1 cellular context compared by ENCODE assay signal in the genomic region with DNA sequence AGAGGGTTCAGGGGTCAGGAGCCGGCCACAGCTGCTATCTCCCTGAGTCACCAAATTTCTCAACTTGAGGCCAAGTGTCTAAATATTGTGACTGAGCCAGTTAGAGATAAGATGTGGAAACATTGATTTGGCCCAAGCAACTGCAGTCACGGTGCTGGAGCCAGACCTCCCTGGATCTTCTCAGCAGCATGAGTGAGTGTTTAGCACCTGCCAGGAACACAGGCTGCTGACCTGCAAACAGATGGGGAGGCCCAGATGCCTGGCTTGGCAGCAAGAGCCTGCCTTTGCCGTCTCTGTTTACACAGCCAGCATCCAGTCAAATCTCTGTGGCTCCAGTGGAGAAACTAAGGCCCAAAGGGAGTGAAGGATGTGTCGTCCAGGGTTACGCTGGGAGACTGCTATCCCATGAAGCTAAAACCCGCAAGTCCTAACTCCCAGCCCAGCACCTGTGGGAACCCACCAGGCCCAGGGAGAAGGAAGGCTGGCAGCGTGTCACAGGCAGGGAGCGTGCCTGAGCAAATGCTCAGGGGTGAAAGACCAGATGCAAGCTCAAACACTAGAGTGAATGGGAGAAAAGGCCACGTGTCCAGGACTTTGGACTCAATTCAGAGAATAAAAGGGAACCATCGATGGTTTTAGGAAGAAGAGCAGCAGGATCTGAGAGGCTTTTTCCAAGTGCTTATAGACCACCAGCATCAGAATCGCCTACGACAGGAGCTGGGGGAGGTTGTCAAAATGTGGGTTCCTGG.
A peak's percentile ranks its signal among the peaks of the same experiment; 100 is the strongest.
TF ChIP-seq lines count a peak whose summit lies in the region.

No MANE protein-coding gene starts in this region.

TF ChIP-seq in HepG2, 621 proteins besides CTCF, POLR2A, EP300 and RAD21 (continued from another document and continues in another):
- TF ChIP-seq, protein P1, sequence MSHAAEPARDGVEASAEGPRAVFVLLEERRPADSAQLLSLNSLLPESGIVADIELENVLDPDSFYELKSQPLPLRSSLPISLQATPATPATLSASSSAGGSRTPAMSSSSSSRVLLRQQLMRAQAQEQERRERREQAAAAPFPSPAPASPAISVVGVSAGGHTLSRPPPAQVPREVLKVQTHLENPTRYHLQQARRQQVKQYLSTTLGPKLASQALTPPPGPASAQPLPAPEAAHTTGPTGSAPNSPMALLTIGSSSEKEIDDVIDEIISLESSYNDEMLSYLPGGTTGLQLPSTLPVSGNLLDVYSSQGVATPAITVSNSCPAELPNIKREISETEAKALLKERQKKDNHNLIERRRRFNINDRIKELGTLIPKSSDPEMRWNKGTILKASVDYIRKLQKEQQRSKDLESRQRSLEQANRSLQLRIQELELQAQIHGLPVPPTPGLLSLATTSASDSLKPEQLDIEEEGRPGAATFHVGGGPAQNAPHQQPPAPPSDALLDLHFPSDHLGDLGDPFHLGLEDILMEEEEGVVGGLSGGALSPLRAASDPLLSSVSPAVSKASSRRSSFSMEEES (CRISPR knock-in tag; IDR thresholded peaks at IDR 0.05), result peak; percentile 89
- peak; percentile 83; the same call in 1 of the 2 replicates for TF ChIP-seq SMYD3 (CRISPR knock-in tag; IDR thresholded peaks at IDR 0.05)
- TF ChIP-seq, protein P2, sequence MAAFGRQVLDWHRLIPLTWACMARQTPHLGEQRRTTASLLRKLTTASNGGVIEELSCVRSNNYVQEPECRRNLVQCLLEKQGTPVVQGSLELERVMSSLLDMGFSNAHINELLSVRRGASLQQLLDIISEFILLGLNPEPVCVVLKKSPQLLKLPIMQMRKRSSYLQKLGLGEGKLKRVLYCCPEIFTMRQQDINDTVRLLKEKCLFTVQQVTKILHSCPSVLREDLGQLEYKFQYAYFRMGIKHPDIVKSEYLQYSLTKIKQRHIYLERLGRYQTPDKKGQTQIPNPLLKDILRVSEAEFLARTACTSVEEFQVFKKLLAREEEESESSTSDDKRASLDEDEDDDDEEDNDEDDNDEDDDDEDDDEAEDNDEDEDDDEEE (CRISPR knock-in tag; IDR thresholded peaks at IDR 0.05), result peak; percentile 64; the same call in 1 of the 2 replicates
- TF ChIP-seq, protein P3, sequence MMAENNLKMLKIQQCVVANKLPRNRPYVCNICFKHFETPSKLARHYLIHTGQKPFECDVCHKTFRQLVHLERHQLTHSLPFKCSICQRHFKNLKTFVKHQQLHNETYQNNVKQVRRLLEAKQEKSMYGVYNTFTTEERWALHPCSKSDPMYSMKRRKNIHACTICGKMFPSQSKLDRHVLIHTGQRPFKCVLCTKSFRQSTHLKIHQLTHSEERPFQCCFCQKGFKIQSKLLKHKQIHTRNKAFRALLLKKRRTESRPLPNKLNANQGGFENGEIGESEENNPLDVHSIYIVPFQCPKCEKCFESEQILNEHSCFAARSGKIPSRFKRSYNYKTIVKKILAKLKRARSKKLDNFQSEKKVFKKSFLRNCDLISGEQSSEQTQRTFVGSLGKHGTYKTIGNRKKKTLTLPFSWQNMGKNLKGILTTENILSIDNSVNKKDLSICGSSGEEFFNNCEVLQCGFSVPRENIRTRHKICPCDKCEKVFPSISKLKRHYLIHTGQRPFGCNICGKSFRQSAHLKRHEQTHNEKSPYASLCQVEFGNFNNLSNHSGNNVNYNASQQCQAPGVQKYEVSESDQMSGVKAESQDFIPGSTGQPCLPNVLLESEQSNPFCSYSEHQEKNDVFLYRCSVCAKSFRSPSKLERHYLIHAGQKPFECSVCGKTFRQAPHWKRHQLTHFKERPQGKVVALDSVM (CRISPR knock-in tag; IDR thresholded peaks at IDR 0.05), result peak; percentile 58
- peak; percentile 93 for TF ChIP-seq ZIK1 (CRISPR knock-in tag; IDR thresholded peaks at IDR 0.05; ENCODE audit: borderline replicate concordance, low read depth)
- TF ChIP-seq, protein P4, sequence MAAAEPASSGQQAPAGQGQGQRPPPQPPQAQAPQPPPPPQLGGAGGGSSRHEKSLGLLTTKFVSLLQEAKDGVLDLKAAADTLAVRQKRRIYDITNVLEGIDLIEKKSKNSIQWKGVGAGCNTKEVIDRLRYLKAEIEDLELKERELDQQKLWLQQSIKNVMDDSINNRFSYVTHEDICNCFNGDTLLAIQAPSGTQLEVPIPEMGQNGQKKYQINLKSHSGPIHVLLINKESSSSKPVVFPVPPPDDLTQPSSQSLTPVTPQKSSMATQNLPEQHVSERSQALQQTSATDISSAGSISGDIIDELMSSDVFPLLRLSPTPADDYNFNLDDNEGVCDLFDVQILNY (CRISPR knock-in tag; conservative IDR thresholded peaks at IDR 0.05), result 0 out of 2 replicates have a peak, but pooled peaks have one; percentile 22
- no peak for TF ChIP-seq SRF (IDR thresholded peaks at IDR 0.05; ENCODE audit: low read depth, low read length)
- TF ChIP-seq HMG20B (CRISPR knock-in tag; conservative IDR thresholded peaks at IDR 0.05), result peak; percentile 74
- TF ChIP-seq, protein P5, sequence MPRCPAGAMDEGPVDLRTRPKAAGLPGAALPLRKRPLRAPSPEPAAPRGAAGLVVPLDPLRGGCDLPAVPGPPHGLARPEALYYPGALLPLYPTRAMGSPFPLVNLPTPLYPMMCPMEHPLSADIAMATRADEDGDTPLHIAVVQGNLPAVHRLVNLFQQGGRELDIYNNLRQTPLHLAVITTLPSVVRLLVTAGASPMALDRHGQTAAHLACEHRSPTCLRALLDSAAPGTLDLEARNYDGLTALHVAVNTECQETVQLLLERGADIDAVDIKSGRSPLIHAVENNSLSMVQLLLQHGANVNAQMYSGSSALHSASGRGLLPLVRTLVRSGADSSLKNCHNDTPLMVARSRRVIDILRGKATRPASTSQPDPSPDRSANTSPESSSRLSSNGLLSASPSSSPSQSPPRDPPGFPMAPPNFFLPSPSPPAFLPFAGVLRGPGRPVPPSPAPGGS (CRISPR knock-in tag; IDR thresholded peaks at IDR 0.05), result peak; percentile 86; the same call in 1 of the 2 replicates
- TF ChIP-seq GTF2F1 (IDR thresholded peaks at IDR 0.05; ENCODE audit: low read length), result no peak; the same call in 1 of the 2 replicates
- TF ChIP-seq HNRNPL (IDR thresholded peaks at IDR 0.05; ENCODE audit: low read depth, low read length), result 0 out of 2 replicates have a peak, but pooled peaks have one; percentile 23
- TF ChIP-seq, protein P6, sequence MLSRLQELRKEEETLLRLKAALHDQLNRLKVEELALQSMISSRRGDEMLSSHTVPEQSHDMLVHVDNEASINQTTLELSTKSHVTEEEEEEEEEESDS (CRISPR knock-in tag; IDR thresholded peaks at IDR 0.05; ENCODE audit: borderline replicate concordance), result no peak
- TF ChIP-seq ZNF543 (CRISPR knock-in tag; IDR thresholded peaks at IDR 0.05), result peak; percentile 81
- peak; percentile 99 for TF ChIP-seq YEATS4 (CRISPR knock-in tag; IDR thresholded peaks at IDR 0.05; ENCODE audit: borderline replicate concordance)
- TF ChIP-seq ADNP (CRISPR knock-in tag; IDR thresholded peaks at IDR 0.05), result no peak
- TF ChIP-seq EZH2 (conservative IDR thresholded peaks at IDR 0.05; ENCODE audit: low read depth, low read length), result no peak
- peak; percentile 48; the same call in 1 of the 2 replicates for TF ChIP-seq ZNF605 (CRISPR knock-in tag; IDR thresholded peaks at IDR 0.05)
- TF ChIP-seq TEAD3 (CRISPR knock-in tag; optimal IDR thresholded peaks at IDR 0.05; ENCODE audit: borderline replicate concordance), result peak; percentile 84
- TF ChIP-seq NCOR1 (IDR thresholded peaks at IDR 0.05; ENCODE audit: borderline replicate concordance, low read length), result peak; percentile 98
- no peak; the same call in 1 of the 2 replicates for TF ChIP-seq MED13 (CRISPR knock-in tag; IDR thresholded peaks at IDR 0.05)
- TF ChIP-seq CBFB (CRISPR knock-in tag; IDR thresholded peaks at IDR 0.05), result peak; percentile 82
- TF ChIP-seq, protein P7, sequence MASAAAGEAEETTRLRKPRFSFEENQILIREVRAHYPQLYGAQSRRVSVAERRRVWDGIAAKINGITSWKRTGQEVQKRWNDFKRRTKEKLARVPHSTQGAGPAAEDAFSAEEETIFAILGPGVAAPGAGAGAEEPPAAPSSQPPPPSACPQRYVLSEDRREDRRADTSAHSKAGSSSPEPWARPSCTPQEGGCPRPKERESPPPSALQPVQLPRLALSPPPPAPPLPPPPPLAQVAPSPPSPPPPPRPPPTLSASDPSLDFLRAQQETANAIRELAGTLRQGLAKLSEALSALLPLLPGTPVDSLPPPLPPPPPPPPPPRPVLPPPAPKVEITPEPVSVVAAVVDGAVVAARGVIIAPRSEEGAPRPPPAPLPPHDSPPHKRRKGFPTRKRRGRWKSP (CRISPR knock-in tag; IDR thresholded peaks at IDR 0.05), result no peak
- TF ChIP-seq NFE2L2 (IDR thresholded peaks at IDR 0.05; ENCODE audit: low read length), result peak; percentile 47; the same call in 1 of the 2 replicates
- TF ChIP-seq, protein P8, sequence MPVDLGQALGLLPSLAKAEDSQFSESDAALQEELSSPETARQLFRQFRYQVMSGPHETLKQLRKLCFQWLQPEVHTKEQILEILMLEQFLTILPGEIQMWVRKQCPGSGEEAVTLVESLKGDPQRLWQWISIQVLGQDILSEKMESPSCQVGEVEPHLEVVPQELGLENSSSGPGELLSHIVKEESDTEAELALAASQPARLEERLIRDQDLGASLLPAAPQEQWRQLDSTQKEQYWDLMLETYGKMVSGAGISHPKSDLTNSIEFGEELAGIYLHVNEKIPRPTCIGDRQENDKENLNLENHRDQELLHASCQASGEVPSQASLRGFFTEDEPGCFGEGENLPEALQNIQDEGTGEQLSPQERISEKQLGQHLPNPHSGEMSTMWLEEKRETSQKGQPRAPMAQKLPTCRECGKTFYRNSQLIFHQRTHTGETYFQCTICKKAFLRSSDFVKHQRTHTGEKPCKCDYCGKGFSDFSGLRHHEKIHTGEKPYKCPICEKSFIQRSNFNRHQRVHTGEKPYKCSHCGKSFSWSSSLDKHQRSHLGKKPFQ (CRISPR knock-in tag; IDR thresholded peaks at IDR 0.05; ENCODE audit: insufficient replicate concordance), result no peak
- 0 out of 2 replicates have a peak, but pooled peaks have one; percentile 52 for TF ChIP-seq SIX4 (CRISPR knock-in tag; IDR thresholded peaks at IDR 0.05)
- peak; percentile 78 for TF ChIP-seq TAF1 (CRISPR knock-in tag; IDR thresholded peaks at IDR 0.05)
- peak; percentile 66 for TF ChIP-seq DPF2 (CRISPR knock-in tag; IDR thresholded peaks at IDR 0.05; ENCODE audit: borderline replicate concordance, low read depth)
- peak; percentile 98 for TF ChIP-seq HNF4A (CRISPR knock-in tag; IDR thresholded peaks at IDR 0.05)
- peak; percentile 68; the same call in 1 of the 2 replicates for TF ChIP-seq HES4 (CRISPR knock-in tag; IDR thresholded peaks at IDR 0.05; ENCODE audit: borderline replicate concordance)
- peak; percentile 89 for TF ChIP-seq ZNF781 (CRISPR knock-in tag; IDR thresholded peaks at IDR 0.05; ENCODE audit: borderline replicate concordance, not compliant biosample characterization)
- TF ChIP-seq SPEN (CRISPR knock-in tag; IDR thresholded peaks at IDR 0.05; ENCODE audit: low read depth), result peak; percentile 99
- peak; percentile 90; the same call in 1 of the 2 replicates for TF ChIP-seq BRCA1 (CRISPR knock-in tag; IDR thresholded peaks at IDR 0.05)
- TF ChIP-seq, protein P9, sequence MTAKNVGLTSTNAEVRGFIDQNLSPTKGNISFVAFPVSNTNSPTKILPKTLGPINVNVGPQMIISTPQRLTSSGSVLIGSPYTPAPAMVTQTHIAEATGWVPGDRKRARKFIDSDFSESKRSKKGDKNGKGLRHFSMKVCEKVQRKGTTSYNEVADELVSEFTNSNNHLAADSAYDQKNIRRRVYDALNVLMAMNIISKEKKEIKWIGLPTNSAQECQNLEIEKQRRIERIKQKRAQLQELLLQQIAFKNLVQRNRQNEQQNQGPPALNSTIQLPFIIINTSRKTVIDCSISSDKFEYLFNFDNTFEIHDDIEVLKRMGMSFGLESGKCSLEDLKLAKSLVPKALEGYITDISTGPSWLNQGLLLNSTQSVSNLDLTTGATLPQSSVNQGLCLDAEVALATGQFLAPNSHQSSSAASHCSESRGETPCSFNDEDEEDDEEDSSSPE (CRISPR knock-in tag; IDR thresholded peaks at IDR 0.05), result peak; percentile 70
- TF ChIP-seq ISL2 (CRISPR knock-in tag; IDR thresholded peaks at IDR 0.05), result peak; percentile 66; the same call in 1 of the 2 replicates
- TF ChIP-seq, protein P10, sequence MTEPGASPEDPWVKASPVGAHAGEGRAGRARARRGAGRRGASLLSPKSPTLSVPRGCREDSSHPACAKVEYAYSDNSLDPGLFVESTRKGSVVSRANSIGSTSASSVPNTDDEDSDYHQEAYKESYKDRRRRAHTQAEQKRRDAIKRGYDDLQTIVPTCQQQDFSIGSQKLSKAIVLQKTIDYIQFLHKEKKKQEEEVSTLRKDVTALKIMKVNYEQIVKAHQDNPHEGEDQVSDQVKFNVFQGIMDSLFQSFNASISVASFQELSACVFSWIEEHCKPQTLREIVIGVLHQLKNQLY (CRISPR knock-in tag; IDR thresholded peaks at IDR 0.05), result peak; percentile 99
- TF ChIP-seq BORCS8-MEF2B (CRISPR knock-in tag; IDR thresholded peaks at IDR 0.05), result peak; percentile 86
- peak; percentile 84; the same call in 1 of the 2 replicates for TF ChIP-seq NFE2L1 (CRISPR knock-in tag; IDR thresholded peaks at IDR 0.05; ENCODE audit: borderline replicate concordance)
- TF ChIP-seq, protein P11, sequence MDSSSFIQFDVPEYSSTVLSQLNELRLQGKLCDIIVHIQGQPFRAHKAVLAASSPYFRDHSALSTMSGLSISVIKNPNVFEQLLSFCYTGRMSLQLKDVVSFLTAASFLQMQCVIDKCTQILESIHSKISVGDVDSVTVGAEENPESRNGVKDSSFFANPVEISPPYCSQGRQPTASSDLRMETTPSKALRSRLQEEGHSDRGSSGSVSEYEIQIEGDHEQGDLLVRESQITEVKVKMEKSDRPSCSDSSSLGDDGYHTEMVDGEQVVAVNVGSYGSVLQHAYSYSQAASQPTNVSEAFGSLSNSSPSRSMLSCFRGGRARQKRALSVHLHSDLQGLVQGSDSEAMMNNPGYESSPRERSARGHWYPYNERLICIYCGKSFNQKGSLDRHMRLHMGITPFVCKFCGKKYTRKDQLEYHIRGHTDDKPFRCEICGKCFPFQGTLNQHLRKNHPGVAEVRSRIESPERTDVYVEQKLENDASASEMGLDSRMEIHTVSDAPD (CRISPR knock-in tag; IDR thresholded peaks at IDR 0.05), result peak; percentile 77
- TF ChIP-seq ZNF549 (CRISPR knock-in tag; IDR thresholded peaks at IDR 0.05), result no peak
- TF ChIP-seq, protein P12, sequence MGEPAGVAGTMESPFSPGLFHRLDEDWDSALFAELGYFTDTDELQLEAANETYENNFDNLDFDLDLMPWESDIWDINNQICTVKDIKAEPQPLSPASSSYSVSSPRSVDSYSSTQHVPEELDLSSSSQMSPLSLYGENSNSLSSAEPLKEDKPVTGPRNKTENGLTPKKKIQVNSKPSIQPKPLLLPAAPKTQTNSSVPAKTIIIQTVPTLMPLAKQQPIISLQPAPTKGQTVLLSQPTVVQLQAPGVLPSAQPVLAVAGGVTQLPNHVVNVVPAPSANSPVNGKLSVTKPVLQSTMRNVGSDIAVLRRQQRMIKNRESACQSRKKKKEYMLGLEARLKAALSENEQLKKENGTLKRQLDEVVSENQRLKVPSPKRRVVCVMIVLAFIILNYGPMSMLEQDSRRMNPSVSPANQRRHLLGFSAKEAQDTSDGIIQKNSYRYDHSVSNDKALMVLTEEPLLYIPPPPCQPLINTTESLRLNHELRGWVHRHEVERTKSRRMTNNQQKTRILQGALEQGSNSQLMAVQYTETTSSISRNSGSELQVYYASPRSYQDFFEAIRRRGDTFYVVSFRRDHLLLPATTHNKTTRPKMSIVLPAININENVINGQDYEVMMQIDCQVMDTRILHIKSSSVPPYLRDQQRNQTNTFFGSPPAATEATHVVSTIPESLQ (CRISPR knock-in tag; conservative IDR thresholded peaks at IDR 0.05), result peak; percentile 31
- TF ChIP-seq PAF1 (CRISPR knock-in tag; IDR thresholded peaks at IDR 0.05), result no peak
- TF ChIP-seq, protein P13, sequence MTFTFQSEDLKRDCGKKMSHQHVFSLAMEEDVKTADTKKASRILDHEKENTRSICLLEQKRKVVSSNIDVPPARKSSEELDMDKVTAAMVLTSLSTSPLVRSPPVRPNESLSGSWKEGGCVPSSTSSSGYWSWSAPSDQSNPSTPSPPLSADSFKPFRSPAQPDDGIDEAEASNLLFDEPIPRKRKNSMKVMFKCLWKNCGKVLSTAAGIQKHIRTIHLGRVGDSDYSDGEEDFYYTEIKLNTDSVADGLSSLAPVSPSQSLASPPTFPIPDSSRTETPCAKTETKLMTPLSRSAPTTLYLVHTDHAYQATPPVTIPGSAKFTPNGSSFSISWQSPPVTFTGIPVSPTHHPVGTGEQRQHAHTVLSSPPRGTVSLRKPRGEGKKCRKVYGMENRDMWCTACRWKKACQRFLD (CRISPR knock-in tag; IDR thresholded peaks at IDR 0.05; ENCODE audit: borderline replicate concordance), result no peak
